ENCODE assay signal across 17 cellular contexts in genomic region chr9:13447551-13448422, GRCh38.
DNase-seq lines count a peak whose midpoint lies in the region; ATAC-seq and TF ChIP-seq lines count a peak whose summit lies in the region.
"Had no signal": no experiment of that assay in that cellular context is flagged by ENCODE, and none has a peak within 500 bp of the region (broad histone marks: within the 10 kb centered on the region; RNA-seq: fewer than 3 reads in every experiment).

No MANE protein-coding gene starts in this region.

- H3K79me2 ChIP-seq in neural cell (replicated peaks; ENCODE audit: insufficient read depth, low read length) (no peaks in the 10 kb centered on the region), GM23248 (ENCODE audit: insufficient read depth) (no peaks in the 10 kb centered on the region)

- H3K36me3 Mint-ChIP-seq in glutamatergic neuron (ENCODE audit: unreplicated experiment) = no peaks in the 10 kb centered on the region

- H3F3A ChIP-seq in neural cell (ENCODE audit: insufficient read depth, low read length, poor library complexity, severe bottlenecking) = no peaks in the 10 kb centered on the region
- H3F3A ChIP-seq in GM23248 (ENCODE audit: insufficient read depth) = no peaks in the 10 kb centered on the region

- WGBS in esophagus muscularis mucosa = 29% methylated on average over 4 of the region's 4 CpGs
- WGBS in GM23248 (ENCODE audit: low coverage in 1 of 2, low lambda C conversion rate in 2 of 2, missing lambda C conversion rate in 2 of 2), 2 experiments = 44 to 45% methylated on average over 4 of the region's 4 CpGs

- TF ChIP-seq EP300 in esophagus muscularis mucosa (IDR thresholded peaks at IDR 0.05) (no peak), neural cell (conservative IDR thresholded peaks at IDR 0.05; ENCODE audit: poor library complexity, severe bottlenecking) (no peak)

- H3K4me3 Mint-ChIP-seq in glutamatergic neuron (ENCODE audit: unreplicated experiment) = no peak overlapping the region
- H3K4me3 Mint-ChIP-seq: B cell; dendritic cell treated with granulocyte-macrophage colony-stimulating factor and Interleukin-4, amounts not matched to agents 40 ng/mL and 50 ng/mL, for 4 days had no signal

- DNase-seq in NCI-H146 (lab: John Stamatoyannopoulos, UW) = peak; percentile 69
- peak; percentile 64 for DNase-seq in NCI-H774 (lab: John Stamatoyannopoulos, UW)
- no peak for DNase-seq in esophagus muscularis mucosa (ENCODE audit: extremely low spot score)
- DNase-seq in GM23248 = no peak
- DNase-seq in OCI-M2 (lab: John Stamatoyannopoulos, UW; ENCODE audit: unreplicated experiment) = no peak
- no peak for DNase-seq in glutamatergic neuron
- DNase-seq: activated CD4-positive, alpha-beta T cell treated with anti-CD3 and anti-CD28 coated beads for 4 hours; NCI-H2171 treated with DMSO at 0.1 percent for 48 hours; SIG-M5; trophoblast cell had no signal

- H3K9me2 ChIP-seq in neural cell (ENCODE audit: insufficient read depth, low read length) = no peaks in the 10 kb centered on the region
- no peaks in the 10 kb centered on the region for H3K9me2 ChIP-seq in GM23248 (ENCODE audit: insufficient read depth)

- no peak overlapping the region for H3K9ac ChIP-seq in neural cell (ENCODE audit: low read length)
- H3K9ac ChIP-seq in GM23248 = no peak overlapping the region

- no peaks in the 10 kb centered on the region for H3K27me3 ChIP-seq in esophagus muscularis mucosa
- H3K27me3 ChIP-seq in neural cell (ENCODE audit: insufficient read depth, low read depth, low read length) = no peaks in the 10 kb centered on the region
- H3K27me3 ChIP-seq in GM23248 (replicated peaks; ENCODE audit: insufficient read depth) = peaks cover 80% of the 10 kb centered on the region
- H3K27me3 ChIP-seq: ascending aorta had no signal

- no peak overlapping the region for H3K27ac Mint-ChIP-seq in glutamatergic neuron (ENCODE audit: unreplicated experiment)
- H3K27ac Mint-ChIP-seq: B cell; dendritic cell treated with granulocyte-macrophage colony-stimulating factor and Interleukin-4, amounts not matched to agents 40 ng/mL and 50 ng/mL, for 4 days had no signal

- no peak for TF ChIP-seq RAD21 in neural cell (conservative IDR thresholded peaks at IDR 0.05)

- TF ChIP-seq CTCF in esophagus muscularis mucosa (IDR thresholded peaks at IDR 0.05) (no peak), neural cell (IDR thresholded peaks at IDR 0.05; ENCODE audit: poor library complexity, severe bottlenecking) (no peak), glutamatergic neuron (IDR thresholded peaks at IDR 0.05; ENCODE audit: partially characterized antibody, unreplicated experiment) (no peak)

- no peak for ATAC-seq in GM18519 (IDR thresholded peaks at IDR 0.05; ENCODE audit: low FRiP score, unreplicated experiment)

- intact Hi-C loops in esophagus muscularis mucosa (cut with DNase I) = loop anchor here (5.0 kb wide), 1 partner anchor 905 kb away; no protein-coding TSS in a partner anchor

- H3K4me3 ChIP-seq in esophagus muscularis mucosa (no peak overlapping the region), neural cell (ENCODE audit: low read length) (peak overlapping the region; percentile 19), GM23248 (no peak overlapping the region)
- H3K4me3 ChIP-seq: ascending aorta, smooth muscle cell had no signal

- H3K4me1 Mint-ChIP-seq in glutamatergic neuron (ENCODE audit: low read depth, unreplicated experiment) = peaks cover 24% of the 10 kb centered on the region
- H3K4me1 Mint-ChIP-seq: B cell had no signal

- H3K9me3 ChIP-seq in esophagus muscularis mucosa = no peaks in the 10 kb centered on the region
- H3K9me3 ChIP-seq in neural cell (ENCODE audit: low read length) = no peaks in the 10 kb centered on the region
- no peaks in the 10 kb centered on the region for H3K9me3 ChIP-seq in GM23248 (ENCODE audit: low read depth)
- H3K9me3 ChIP-seq: ascending aorta had no signal

- H3K27me3 Mint-ChIP-seq in glutamatergic neuron (ENCODE audit: unreplicated experiment) = no peaks in the 10 kb centered on the region
- H3K27me3 Mint-ChIP-seq: B cell; dendritic cell treated with granulocyte-macrophage colony-stimulating factor and Interleukin-4, amounts not matched to agents 40 ng/mL and 50 ng/mL, for 4 days had no signal

- in situ Hi-C loops in GM23248 (cut with MboI) = loop anchor here (10.0 kb wide), 1 partner anchor 987 kb away; no protein-coding TSS in a partner anchor

- TF ChIP-seq POLR2A in esophagus muscularis mucosa (IDR thresholded peaks at IDR 0.05; ENCODE audit: low read depth) = no peak

- H4K20me1 ChIP-seq in neural cell (ENCODE audit: insufficient read depth) = no peaks in the 10 kb centered on the region
- no peaks in the 10 kb centered on the region for H4K20me1 ChIP-seq in GM23248 (ENCODE audit: insufficient read depth)

- H2AFZ ChIP-seq in neural cell (ENCODE audit: low read depth, low read length) (no peak overlapping the region), GM23248 (no peak overlapping the region)

- H3K36me3 ChIP-seq in esophagus muscularis mucosa (no peaks in the 10 kb centered on the region), neural cell (ENCODE audit: insufficient read depth, low read length) (no peaks in the 10 kb centered on the region), GM23248 (ENCODE audit: low read depth) (no peaks in the 10 kb centered on the region)
- H3K36me3 ChIP-seq: ascending aorta had no signal

- H3K4me1 ChIP-seq in esophagus muscularis mucosa (peaks cover 6 to 23% (median 14%) of the 10 kb centered on the region in 4 donors), GM23248 (ENCODE audit: insufficient read depth) (no peaks in the 10 kb centered on the region)

- H3K9me3 Mint-ChIP-seq in glutamatergic neuron (ENCODE audit: unreplicated experiment) = no peaks in the 10 kb centered on the region
- H3K9me3 Mint-ChIP-seq: dendritic cell treated with granulocyte-macrophage colony-stimulating factor and Interleukin-4, amounts not matched to agents 40 ng/mL and 50 ng/mL, for 4 days had no signal

- H3K27ac ChIP-seq in esophagus muscularis mucosa (replicated peaks in 1 of 4) = peak overlapping the region in 3 of 4 donors; percentile 3 to 14 (median 12)
- peak overlapping the region; percentile 56 for H3K27ac ChIP-seq in neural cell (ENCODE audit: low read length)
- no peak overlapping the region for H3K27ac ChIP-seq in GM23248
- H3K27ac ChIP-seq: ascending aorta, HL-60 had no signal

- no peak overlapping the region for H3K4me2 ChIP-seq in neural cell (ENCODE audit: low read length)
- no peak overlapping the region for H3K4me2 ChIP-seq in GM23248 (ENCODE audit: unreplicated experiment)
- H3K4me2 ChIP-seq: smooth muscle cell had no signal

TF ChIP-seq in neural cell, 6 proteins besides CTCF, POLR2A, EP300 and RAD21:
- TF ChIP-seq EZH2 (IDR thresholded peaks at IDR 0.05; ENCODE audit: borderline replicate concordance, insufficient read depth, low read length, poor library complexity, severe bottlenecking) (no peak), MXI1 (conservative IDR thresholded peaks at IDR 0.05; ENCODE audit: poor library complexity, severe bottlenecking) (no peak), POLR2AphosphoS5 (IDR thresholded peaks at IDR 0.05) (no peak), SMC3 (conservative IDR thresholded peaks at IDR 0.05; ENCODE audit: poor library complexity) (no peak), REST (IDR thresholded peaks at IDR 0.05; ENCODE audit: borderline replicate concordance) (no peak), TAF1 (IDR thresholded peaks at IDR 0.05; ENCODE audit: low read depth) (no peak)

Comparison
In these comparisons a context has a peak if more than half of its experiments do, and no peak if none do; other contexts are left out.
1. DNase-seq: peak in NCI-H146 (single experiment) and NCI-H774 (single experiment); none in esophagus muscularis mucosa (single experiment), GM23248 (single experiment), OCI-M2 (single experiment) and glutamatergic neuron (single experiment).